ENCODE assay signal across 9 cellular contexts in genomic region chr16:17258848-17259713, GRCh38.
DNase-seq lines count a peak whose midpoint lies in the region; ATAC-seq and TF ChIP-seq lines count a peak whose summit lies in the region.
"Had no signal": no experiment of that assay in that cellular context is flagged by ENCODE, and none has a peak within 500 bp of the region (broad histone marks: within the 10 kb centered on the region; RNA-seq: fewer than 3 reads in every experiment).

No MANE protein-coding gene starts in this region.

- no peak overlapping the region for H4K5ac ChIP-seq in mesendoderm (ENCODE audit: low read length)

- H3K4ac ChIP-seq in mesendoderm (ENCODE audit: low read depth, low read length), result no peak overlapping the region

- TF ChIP-seq CTCF in GM12875 (IDR thresholded peaks at IDR 0.05; ENCODE audit: borderline replicate concordance, insufficient read depth, low read depth, low read length) (peak; percentile 71), breast epithelium (IDR thresholded peaks at IDR 0.05) (no peak)

- no peak overlapping the region for H3K4me2 ChIP-seq in mesendoderm (ENCODE audit: low read length)

- H3K36me3 ChIP-seq in mesendoderm (ENCODE audit: control insufficient read depth, insufficient read depth, low read length) (no peaks in the 10 kb centered on the region), breast epithelium (no peaks in the 10 kb centered on the region)

- H2BK120ac ChIP-seq in mesendoderm (ENCODE audit: low read depth, low read length), result no peak overlapping the region

- H3K4me3 ChIP-seq in GM12875 (ENCODE audit: low read depth, low read length), result peak overlapping the region; percentile 48
- no peak overlapping the region for H3K4me3 ChIP-seq in mesendoderm (ENCODE audit: low read length)
- H3K4me3 ChIP-seq in breast epithelium, result peak overlapping the region in 1 of 3 donors; percentile 1

- H2BK5ac ChIP-seq in mesendoderm (ENCODE audit: low read length), result no peak overlapping the region

- no peak for TF ChIP-seq POLR2A in breast epithelium (IDR thresholded peaks at IDR 0.05)

- no peak overlapping the region for H2AK5ac ChIP-seq in mesendoderm (ENCODE audit: low read length)

- H4K8ac ChIP-seq in mesendoderm (ENCODE audit: low read depth, low read length), result no peak overlapping the region

- intact Hi-C loops in breast epithelium (cut with DNase I; ENCODE audit: low total_unique reads), result no loop called here

- H3K9me3 ChIP-seq in breast epithelium, result no peaks in the 10 kb centered on the region

- peaks cover 1% of the 10 kb centered on the region for H3K79me2 ChIP-seq in mesendoderm (ENCODE audit: control insufficient read depth, insufficient read depth, low read length)

- ATAC-seq in GM21723 (IDR thresholded peaks at IDR 0.05; ENCODE audit: unreplicated experiment), result peak; percentile 86

- DNase-seq in NOMO-1 (lab: John Stamatoyannopoulos, UW; ENCODE audit: unreplicated experiment in 2 of 2) (peak; percentile 81 to 96), mesendoderm (peak; percentile 26), OCI-M1 (lab: John Stamatoyannopoulos, UW) (no peak), NCI-H2171 (lab: John Stamatoyannopoulos, UW) (no peak), breast epithelium (ENCODE audit: low spot score in 2 of 2) (no peak), GF-D8 (lab: John Stamatoyannopoulos, UW) (no peak)
- DNase-seq: natural killer cell had no signal

- no peak overlapping the region for H3K23ac ChIP-seq in mesendoderm (ENCODE audit: low read length)

- H3K56ac ChIP-seq in mesendoderm (ENCODE audit: low read length), result no peak overlapping the region

- no peak overlapping the region for H3K18ac ChIP-seq in mesendoderm (ENCODE audit: low read length)

- H3K27ac ChIP-seq in mesendoderm (ENCODE audit: low read depth, low read length), result no peak overlapping the region
- no peak overlapping the region for H3K27ac ChIP-seq in breast epithelium

- no peak overlapping the region for H3K9ac ChIP-seq in mesendoderm (ENCODE audit: low read length)

- H3K4me1 ChIP-seq in mesendoderm (ENCODE audit: control insufficient read depth, low read depth, low read length), result no peaks in the 10 kb centered on the region
- H3K4me1 ChIP-seq in breast epithelium, result no peaks in the 10 kb centered on the region

- no peak overlapping the region for H2BK15ac ChIP-seq in mesendoderm (replicated peaks; ENCODE audit: low read depth)

- WGBS in mesendoderm (ENCODE audit: extremely low coverage, insufficient coverage, low lambda C conversion rate), result no CpG with 5 or more reads among the region's 23 CpGs

- H3K27me3 ChIP-seq in mesendoderm (ENCODE audit: insufficient read depth, low read length, poor library complexity), result no peaks in the 10 kb centered on the region
- no peaks in the 10 kb centered on the region for H3K27me3 ChIP-seq in breast epithelium

- no peaks in the 10 kb centered on the region for H3K79me1 ChIP-seq in mesendoderm (ENCODE audit: low read length)

Comparison
In these comparisons a context has a peak if more than half of its experiments do, and no peak if none do; other contexts are left out.
1. DNase-seq: peak in NOMO-1 (2 of 2) and mesendoderm (single experiment); none in OCI-M1 (single experiment), NCI-H2171 (single experiment), breast epithelium (0 of 2) and GF-D8 (single experiment).